11 cellular contexts compared by ENCODE assay signal in the genomic region with DNA sequence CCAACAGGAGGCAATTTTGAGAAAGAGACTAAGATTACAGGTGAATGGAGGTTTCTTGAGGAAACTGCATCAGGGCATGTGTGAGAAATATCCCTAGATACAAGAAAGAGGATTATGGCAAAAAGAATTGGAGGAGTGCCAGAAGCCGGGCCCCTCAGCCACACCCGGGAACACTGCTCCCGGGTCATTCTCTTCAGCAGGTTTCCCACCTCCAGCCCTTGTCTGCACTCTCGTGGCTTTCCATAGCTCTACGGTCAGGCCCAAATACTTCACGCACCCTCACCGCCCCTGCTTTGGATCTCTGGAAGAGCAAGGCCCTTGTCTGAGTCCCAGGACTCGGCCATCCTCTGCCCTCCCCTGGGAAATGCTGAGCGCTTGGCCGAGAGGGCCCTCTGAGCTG. TPM values are rescaled to one million over a fixed set of nuclear protein-coding genes. Genes with fewer than 3 reads are reported as not detected.
DNase-seq lines count a peak whose midpoint lies in the region; ATAC-seq and TF ChIP-seq lines count a peak whose summit lies in the region.
"Had no signal": no experiment of that assay in that cellular context is flagged by ENCODE, and none has a peak within 500 bp of the region (broad histone marks: within the 10 kb centered on the region; RNA-seq: fewer than 3 reads in every experiment).

No MANE protein-coding gene starts in this region.

- no peaks in the 10 kb centered on the region; the same call in 2 of the 3 replicates for H3K9me3 Mint-ChIP-seq in GM23338
- no peaks in the 10 kb centered on the region for H3K9me3 Mint-ChIP-seq in T-cell
- H3K9me3 Mint-ChIP-seq in stimulated activated memory B cell treated with anti-CD40 and anti-IgM and Interleukin-4, amounts not matched to agents 10 μg/mL and 1 μg/mL and 100 μg/mL, for 72 hours: no peaks in the 10 kb centered on the region
- H3K9me3 Mint-ChIP-seq: activated T-helper 1 cell treated with anti-CD3 and anti-CD28 coated beads, Interleukin-12 subunit alpha, Interleukin-12 subunit beta, Interleukin-2, Interleukin-4 antibody, amounts not matched to agents 30 ng/mL and 10 ng/mL and 1 ng/mL, durations not matched to agents 14 hours and 24 hours and 36 hours had no signal

- DNase-seq in GM23338 (ENCODE audit: low spot score) (no peak), T-cell (no peak), SW480 (ENCODE audit: low spot score) (no peak), OCI-M2 (lab: John Stamatoyannopoulos, UW; ENCODE audit: unreplicated experiment) (no peak)
- DNase-seq: NCI-H1436, substantia nigra had no signal

- H3K27ac Mint-ChIP-seq in GM23338 (peak overlapping the region; percentile 60; the same call in 1 of the 2 replicates), T-cell (peak overlapping the region; percentile 98 to 100)
- H3K27ac Mint-ChIP-seq in stimulated activated memory B cell treated with anti-CD40 and anti-IgM and Interleukin-4, amounts not matched to agents 10 μg/mL and 1 μg/mL and 100 μg/mL, for 72 hours: peak overlapping the region; percentile 6

- no peaks in the 10 kb centered on the region for H3K9me3 ChIP-seq in gastroesophageal sphincter
- H3K9me3 ChIP-seq: BLaER1 had no signal

- TF ChIP-seq CTCF in GM23338 (conservative IDR thresholded peaks at IDR 0.05; ENCODE audit: low read depth in 2 of 2): no peak
- no peak for TF ChIP-seq CTCF in gastroesophageal sphincter (IDR thresholded peaks at IDR 0.05)

- POLR2A ChIA-PET in T-cell (lab: Charles Lee): no interaction called here

- ATAC-seq in GM23338: no peak; the same call in 1 of the 3 replicates
- no peak for ATAC-seq in T-cell (replicated peaks in 1 of 4)
- no peak for ATAC-seq in gastroesophageal sphincter
- ATAC-seq in stimulated activated memory B cell treated with anti-CD40 and anti-IgM and Interleukin-4, amounts not matched to agents 10 μg/mL and 1 μg/mL and 100 μg/mL, for 72 hours: no peak
- ATAC-seq in GM18519 (IDR thresholded peaks at IDR 0.05; ENCODE audit: low FRiP score, unreplicated experiment): no peak

- TF ChIP-seq POLR2A in gastroesophageal sphincter (IDR thresholded peaks at IDR 0.05): no peak

- no peak overlapping the region for H3K4me2 ChIP-seq in GM23338
- H3K4me2 ChIP-seq: BLaER1 had no signal

- H3K36me3 Mint-ChIP-seq in GM23338 (ENCODE audit: low read depth) (peaks cover 6% of the 10 kb centered on the region; the same call in 2 of the 3 replicates), T-cell (no peaks in the 10 kb centered on the region)
- peaks cover 18% of the 10 kb centered on the region for H3K36me3 Mint-ChIP-seq in stimulated activated memory B cell treated with anti-CD40 and anti-IgM and Interleukin-4, amounts not matched to agents 10 μg/mL and 1 μg/mL and 100 μg/mL, for 72 hours

- H3K27me3 Mint-ChIP-seq in GM23338 (ENCODE audit: insufficient read depth, low read depth, poor library complexity) (peaks cover 11% of the 10 kb centered on the region), T-cell (no peaks in the 10 kb centered on the region)
- H3K27me3 Mint-ChIP-seq in stimulated activated memory B cell treated with anti-CD40 and anti-IgM and Interleukin-4, amounts not matched to agents 10 μg/mL and 1 μg/mL and 100 μg/mL, for 72 hours: no peaks in the 10 kb centered on the region

- no peak overlapping the region for H2AFZ ChIP-seq in GM23338

- H3K4me3 Mint-ChIP-seq in GM23338 (no peak overlapping the region), T-cell (no peak overlapping the region)
- H3K4me3 Mint-ChIP-seq in stimulated activated memory B cell treated with anti-CD40 and anti-IgM and Interleukin-4, amounts not matched to agents 10 μg/mL and 1 μg/mL and 100 μg/mL, for 72 hours: no peak overlapping the region
- H3K4me3 Mint-ChIP-seq: activated T-helper 1 cell treated with anti-CD3 and anti-CD28 coated beads, Interleukin-12 subunit alpha, Interleukin-12 subunit beta, Interleukin-2, Interleukin-4 antibody, amounts not matched to agents 30 ng/mL and 10 ng/mL and 1 ng/mL, durations not matched to agents 14 hours and 24 hours and 36 hours had no signal

- no peaks in the 10 kb centered on the region for H3K27me3 ChIP-seq in GM23338 (ENCODE audit: insufficient read depth)
- no peaks in the 10 kb centered on the region for H3K27me3 ChIP-seq in gastroesophageal sphincter
- H3K27me3 ChIP-seq: BLaER1 had no signal

- H3K27ac ChIP-seq in GM23338 (ENCODE audit: low read depth): 0 out of 2 replicates have a peak overlapping the region, but pooled peaks have one; percentile 50
- H3K27ac ChIP-seq in gastroesophageal sphincter: peak overlapping the region in 3 of 4 donors; percentile 53 to 65 (median 61)
- H3K27ac ChIP-seq: BLaER1 had no signal

- H3K4me3 ChIP-seq in GM23338 (no peak overlapping the region), gastroesophageal sphincter (no peak overlapping the region)
- H3K4me3 ChIP-seq: BLaER1 had no signal

- H3K79me2 ChIP-seq in GM23338 (replicated peaks; ENCODE audit: insufficient read depth): peaks cover 9% of the 10 kb centered on the region; the same call in 1 of the 2 replicates

- 33% methylated on average over 1 of the region's 10 CpGs; no CpG with 5 or more reads in 1 of the 2 donors for WGBS in gastroesophageal sphincter (ENCODE audit: low coverage in 1 of 2), 2 donors

- H3K36me3 ChIP-seq in GM23338 (ENCODE audit: insufficient read depth) (0 out of 2 replicates have a peak, but pooled peaks cover 4% of the 10 kb centered on the region), gastroesophageal sphincter (no peaks in the 10 kb centered on the region)
- H3K36me3 ChIP-seq: BLaER1 had no signal

- no peak for TF ChIP-seq EP300 in gastroesophageal sphincter (IDR thresholded peaks at IDR 0.05)

- peaks cover 13% of the 10 kb centered on the region for H4K20me1 ChIP-seq in GM23338 (replicated peaks; ENCODE audit: insufficient read depth)
- H4K20me1 ChIP-seq: BLaER1 had no signal

- peaks cover 18% of the 10 kb centered on the region for H3K4me1 ChIP-seq in GM23338 (ENCODE audit: insufficient read depth)
- H3K4me1 ChIP-seq in gastroesophageal sphincter: peaks cover 0 to 78% (median 39%) of the 10 kb centered on the region in 3 donors

- H3K4me1 Mint-ChIP-seq in GM23338 (peaks cover 44% of the 10 kb centered on the region), T-cell (peaks cover 44 to 61% (median 46%) of the 10 kb centered on the region in 3 donors)
- H3K4me1 Mint-ChIP-seq in stimulated activated memory B cell treated with anti-CD40 and anti-IgM and Interleukin-4, amounts not matched to agents 10 μg/mL and 1 μg/mL and 100 μg/mL, for 72 hours: peaks cover 51% of the 10 kb centered on the region

- CTCF ChIA-PET in T-cell (lab: Charles Lee): interaction anchor here in 1 of 2 donors (1.0 kb wide), 1 partner anchor 375 kb away, joined by 3 read pairs; no protein-coding TSS in a partner anchor

- 0 out of 2 replicates have a peak, but pooled peaks cover 4% of the 10 kb centered on the region for H3F3A ChIP-seq in GM23338 (replicated peaks; ENCODE audit: low read depth)

- no peaks in the 10 kb centered on the region for H3K9me2 ChIP-seq in GM23338 (ENCODE audit: insufficient read depth)

TF ChIP-seq in GM23338, 12 proteins besides CTCF, POLR2A, EP300 and RAD21 (continues in another document):
- TF ChIP-seq STAT1 (IDR thresholded peaks at IDR 0.05; ENCODE audit: unreplicated experiment) (no peak), CREB1 (CRISPR knock-in tag; IDR thresholded peaks at IDR 0.05; ENCODE audit: low read depth) (no peak), EZH2 (IDR thresholded peaks at IDR 0.05; ENCODE audit: low read depth, unreplicated experiment) (no peak), POLR2AphosphoS5 (IDR thresholded peaks at IDR 0.05; ENCODE audit: low read depth) (no peak)

RNA-seq across cellular contexts. Expression of gene SPTBN5, which starts 38.7 kb away (rescaled TPM):
- 1.0 and 1.1 TPM in 2 replicates for total RNA-seq in GM23338 (2014; rRNA removed; shearing (Covaris generic))
- polyA plus RNA-seq in GM23338 (2016; fragmentation: Nextera tagmentation; extraction: Ambion mirVana): 0.31 and 0.57 TPM in 2 replicates
- total RNA-seq in T-cell (1 to 10 TPM; 1.0 to 4.0 (median 2.2) TPM), gastroesophageal sphincter (under 1 TPM; 0.13 to 0.93 (median 0.38) TPM)

RNA-seq across cellular contexts. Expression of gene EHD4, which starts 39.8 kb away (rescaled TPM):
- 30.6 and 31.0 TPM in 2 replicates for total RNA-seq in GM23338 (2014; rRNA removed; shearing (Covaris generic))
- polyA plus RNA-seq in GM23338 (2016; fragmentation: Nextera tagmentation; extraction: Ambion mirVana): 11.2 and 13.0 TPM in 2 replicates
- total RNA-seq in T-cell (10 to 100 TPM; 11.7 to 46.8 (median 16.8) TPM), gastroesophageal sphincter (10 to 100 TPM in 3 of 4 donors, 1 to 10 TPM in 1; 10.0 to 25.4 (median 20.3) TPM)

Comparison
In these comparisons a context has a peak if more than half of its experiments do, and no peak if none do; other contexts are left out.
1. H3K27ac Mint-ChIP-seq: peak in every context shown above with its lines; median percentile 99 in T-cell; 60 in GM23338; 6 in stimulated activated memory B cell treated with anti-CD40 and anti-IgM and Interleukin-4, amounts not matched to agents 10 μg/mL and 1 μg/mL and 100 μg/mL, for 72 hours.